In genomic region chr16:46844771-46845170, GRCh38 we compare ENCODE assay signal across 20 cellular contexts. TPM values are rescaled to one million over a fixed set of nuclear protein-coding genes. Genes with fewer than 3 reads are reported as not detected.
DNase-seq lines count a peak whose midpoint lies in the region; ATAC-seq and TF ChIP-seq lines count a peak whose summit lies in the region.
"Had no signal": no experiment of that assay in that cellular context is flagged by ENCODE, and none has a peak within 500 bp of the region (broad histone marks: within the 10 kb centered on the region; RNA-seq: fewer than 3 reads in every experiment).

No MANE protein-coding gene starts in this region.

- H3K27ac ChIP-seq in spleen (no peak overlapping the region), upper lobe of left lung (no peak overlapping the region)
- H3K27ac ChIP-seq: 22Rv1, HL-60 had no signal

- H3K4me1 ChIP-seq in spleen: peaks cover 0 to 7% (median 0%) of the 10 kb centered on the region in 6 donors
- H3K4me1 ChIP-seq in upper lobe of left lung: peaks cover 0 to 6% (median 0%) of the 10 kb centered on the region in 4 donors

- TF ChIP-seq CTCF in spleen (IDR thresholded peaks at IDR 0.05 in 8 of 11, conservative IDR thresholded peaks at IDR 0.05 in 3 of 11) (no peak), upper lobe of left lung (IDR thresholded peaks at IDR 0.05) (no peak)

- TF ChIP-seq POLR2A in spleen (IDR thresholded peaks at IDR 0.05) (no peak), upper lobe of left lung (IDR thresholded peaks at IDR 0.05) (no peak)

- WGBS in spleen, 5 donors: 86 to 90% (median 89%) methylated on average over 10 of the region's 10 CpGs
- 75 to 76% methylated on average over 10 of the region's 10 CpGs for WGBS in upper lobe of left lung, 2 donors

- intact Hi-C loops in spleen (cut with DNase I; ENCODE audit: low total_unique reads): no loop called here

- peak; percentile 25 for DNase-seq in DMS53 (lab: John Stamatoyannopoulos, UW)
- no peak for DNase-seq in DMS53 treated with DMSO at 0.1 percent for 48 hours (lab: John Stamatoyannopoulos, UW; ENCODE audit: unreplicated experiment)
- DNase-seq in astrocyte of the hippocampus (ENCODE audit: low read depth, low spot score): peak; percentile 56
- peak; percentile 34 for DNase-seq in hepatic stellate cell (ENCODE audit: low spot score)
- peak; percentile 9 for DNase-seq in spleen
- DNase-seq in upper lobe of left lung: no peak
- no peak for DNase-seq in HT-29 (ENCODE audit: low spot score)
- no peak for DNase-seq in ureter (ENCODE audit: low spot score)
- DNase-seq: CD4-positive, alpha-beta memory T cell; DMS79; Kasumi-1; NCI-H1105 treated with DMSO at 0.1 percent for 48 hours; NCI-H1694; NCI-H2107; NCI-H2227 treated with DMSO at 0.1 percent for 48 hours; NCI-H510A treated with DMSO at 0.1 percent for 48 hours; NCI-H82; SHP77 treated with DMSO at 0.1 percent for 48 hours had no signal

- TF ChIP-seq EP300 in upper lobe of left lung (IDR thresholded peaks at IDR 0.05): no peak

- ATAC-seq in upper lobe of left lung (ENCODE audit: low FRiP score in 2 of 2): no peak

- H3K36me3 ChIP-seq in spleen (no peaks in the 10 kb centered on the region), upper lobe of left lung (no peaks in the 10 kb centered on the region)

- H3K27me3 ChIP-seq in spleen (replicated peaks in 1 of 7) (peaks cover 0 to 42% (median 8%) of the 10 kb centered on the region in 7 donors), upper lobe of left lung (no peaks in the 10 kb centered on the region)

- H3K4me3 ChIP-seq in spleen (no peak overlapping the region), upper lobe of left lung (no peak overlapping the region)

- H3K9me3 ChIP-seq in spleen (peaks cover 0 to 10% (median 8%) of the 10 kb centered on the region in 8 donors), upper lobe of left lung (no peaks in the 10 kb centered on the region)

RNA-seq across cellular contexts. Expression of gene C16orf87, which starts 13.8 kb away (rescaled TPM):
- total RNA-seq in spleen: 10 to 100 TPM in 1 of 7 donors, 1 to 10 TPM in 6; 7.7 to 10.3 (median 8.9) TPM
- polyA plus RNA-seq in spleen: 1 to 10 TPM; 7.2 to 7.6 (median 7.3) TPM
- 1 to 10 TPM; 4.2 to 9.5 (median 6.2) TPM for total RNA-seq in upper lobe of left lung
- total RNA-seq in HT-29 (2014; rRNA removed; shearing (Covaris generic)): 3.1 and 3.6 TPM in 2 replicates
- 9.4 TPM for total RNA-seq in ureter

RNA-seq across cellular contexts. Expression of gene GPT2, which starts 39.4 kb away (rescaled TPM):
- 1 to 10 TPM; 3.1 to 9.2 (median 4.9) TPM for total RNA-seq in spleen
- 1 to 10 TPM; 4.6 to 6.0 (median 6.0) TPM for polyA plus RNA-seq in spleen
- 10 to 100 TPM in 1 of 6 donors, 1 to 10 TPM in 5; 2.9 to 19.9 (median 6.3) TPM for total RNA-seq in upper lobe of left lung
- total RNA-seq in HT-29 (2014; rRNA removed; shearing (Covaris generic)): 77.0 and 89.0 TPM in 2 replicates
- 34.2 TPM for total RNA-seq in ureter

Comparison
In these comparisons a context has a peak if more than half of its experiments do, and no peak if none do; other contexts are left out.
1. DNase-seq: peak in DMS53 (single experiment), astrocyte of the hippocampus (single experiment), hepatic stellate cell (single experiment) and spleen (single experiment); none in DMS53 treated with DMSO at 0.1 percent for 48 hours (single experiment), upper lobe of left lung (0 of 2), HT-29 (single experiment) and ureter (single experiment).